1 cellular context compared by ENCODE assay signal in genomic region chr12:98579347-98579746, GRCh38.
TF ChIP-seq lines count a peak whose summit lies in the region.

No MANE protein-coding gene starts in this region.

TF ChIP-seq in WTC11, 78 proteins besides CTCF, POLR2A, EP300 and RAD21 (continued from another document):
- TF ChIP-seq ATF2 (CRISPR knock-in tag; IDR thresholded peaks at IDR 0.05; ENCODE audit: borderline replicate concordance, low read depth) = no peak
